In the genomic region with DNA sequence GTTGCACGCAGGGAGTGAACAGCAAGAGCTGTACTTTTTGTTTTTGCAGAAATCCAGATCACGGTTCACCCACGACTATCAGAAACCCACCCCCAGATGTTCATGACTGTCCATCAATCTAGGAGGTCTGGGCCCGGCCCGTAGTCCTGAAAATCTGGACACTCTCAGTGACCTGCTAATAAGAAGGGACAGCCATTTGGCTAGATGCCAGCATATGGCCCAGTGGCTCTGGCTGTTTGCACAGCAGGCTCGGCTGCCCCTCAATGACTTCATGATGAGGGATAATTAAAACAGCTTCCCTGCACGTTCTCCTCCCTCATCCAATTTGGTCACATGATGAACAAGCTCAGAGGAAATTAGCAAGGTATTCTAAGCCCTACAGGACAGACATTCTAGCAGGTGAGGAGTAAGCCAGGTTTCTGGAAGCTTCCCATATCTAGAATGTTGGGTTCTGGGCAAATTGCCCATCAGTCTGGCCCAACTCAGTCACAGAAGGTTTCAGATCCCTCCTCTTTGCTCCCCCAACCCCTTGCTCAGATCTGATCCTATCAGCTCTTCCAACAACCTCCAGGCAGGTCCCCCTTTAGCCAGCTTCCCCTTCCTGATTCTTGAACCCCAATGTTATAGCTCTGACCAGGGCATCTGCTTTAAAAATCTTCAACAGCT, we compare ENCODE assay signal across 16 cellular contexts.
DNase-seq lines count a peak whose midpoint lies in the region; ATAC-seq and TF ChIP-seq lines count a peak whose summit lies in the region.
"Had no signal": no experiment of that assay in that cellular context is flagged by ENCODE, and none has a peak within 500 bp of the region (broad histone marks: within the 10 kb centered on the region; RNA-seq: fewer than 3 reads in every experiment).

No MANE protein-coding gene starts in this region.

- H3K27ac Mint-ChIP-seq in natural killer cell = no peak overlapping the region
- no peak overlapping the region for H3K27ac Mint-ChIP-seq in activated CD4-positive, alpha-beta memory T cell treated with anti-CD3 and anti-CD28 coated beads, Interleukin-2, amount 10 ng/mL, durations not matched to agents 7 days and 5 days
- H3K27ac Mint-ChIP-seq: activated naive CD8-positive, alpha-beta T cell treated with anti-CD3 and anti-CD28 coated beads, Interleukin-2, amount 50 U/mL, for 24 hours; memory B cell; natural killer cell treated with Interleukin-12 subunit alpha and Interleukin-12 subunit beta and Interleukin-15 and Interleukin-18, amount 100 ng/mL, for 72 hours had no signal

- TF ChIP-seq CTCF in LNCaP clone FGC (IDR thresholded peaks at IDR 0.05; ENCODE audit: control insufficient read depth, extremely low read depth, insufficient read depth) (no peak), natural killer cell (IDR thresholded peaks at IDR 0.05) (no peak)

- H3K36me3 Mint-ChIP-seq in natural killer cell = no peaks in the 10 kb centered on the region
- H3K36me3 Mint-ChIP-seq in activated CD4-positive, alpha-beta memory T cell treated with anti-CD3 and anti-CD28 coated beads, Interleukin-2, amount 10 ng/mL, durations not matched to agents 7 days and 5 days (ENCODE audit: low read depth) = no peaks in the 10 kb centered on the region
- H3K36me3 Mint-ChIP-seq: memory B cell; natural killer cell treated with Interleukin-12 subunit alpha and Interleukin-12 subunit beta and Interleukin-15 and Interleukin-18, amount 100 ng/mL, for 72 hours had no signal

- H3K4me1 Mint-ChIP-seq in natural killer cell = peaks cover 0 to 4% of the 10 kb centered on the region in 2 donors
- H3K4me1 Mint-ChIP-seq in activated CD4-positive, alpha-beta memory T cell treated with anti-CD3 and anti-CD28 coated beads, Interleukin-2, amount 10 ng/mL, durations not matched to agents 7 days and 5 days = no peaks in the 10 kb centered on the region
- H3K4me1 Mint-ChIP-seq: activated naive CD8-positive, alpha-beta T cell treated with anti-CD3 and anti-CD28 coated beads, Interleukin-2, amount 50 U/mL, for 24 hours; memory B cell had no signal

- H3K4me3 ChIP-seq in LNCaP clone FGC (ENCODE audit: low read depth, low read length) = no peak overlapping the region
- H3K4me3 ChIP-seq: esophagus muscularis mucosa, GM12878, heart right ventricle had no signal

- no peak for ATAC-seq in activated CD4-positive, CD25-positive, alpha-beta regulatory T cell treated with anti-CD3 and anti-CD28 coated beads, Interleukin-2, amount 50 U/mL, for 24 hours
- no peak for ATAC-seq in natural killer cell
- ATAC-seq in HG03378 (IDR thresholded peaks at IDR 0.05; ENCODE audit: unreplicated experiment) = no peak
- ATAC-seq: activated naive CD8-positive, alpha-beta T cell treated with anti-CD3 and anti-CD28 coated beads, Interleukin-2, amount 50 U/mL, for 24 hours; GM12878; heart right ventricle; natural killer cell treated with Interleukin-12 subunit alpha and Interleukin-12 subunit beta and Interleukin-15 and Interleukin-18, amount 100 ng/mL, for 72 hours had no signal

- POLR2A ChIA-PET in activated CD4-positive, alpha-beta memory T cell treated with anti-CD3 and anti-CD28 coated beads, Interleukin-2, amount 10 ng/mL, durations not matched to agents 7 days and 5 days (lab: Charles Lee) = no interaction called here

- peaks cover 0 to 3% of the 10 kb centered on the region in 2 donors for H3K27me3 Mint-ChIP-seq in natural killer cell (ENCODE audit: low read depth in 2 of 2)
- H3K27me3 Mint-ChIP-seq in activated CD4-positive, alpha-beta memory T cell treated with anti-CD3 and anti-CD28 coated beads, Interleukin-2, amount 10 ng/mL, durations not matched to agents 7 days and 5 days = no peaks in the 10 kb centered on the region

- peaks cover 0 to 5% of the 10 kb centered on the region in 2 donors for H3K9me3 Mint-ChIP-seq in natural killer cell
- H3K9me3 Mint-ChIP-seq in activated CD4-positive, alpha-beta memory T cell treated with anti-CD3 and anti-CD28 coated beads, Interleukin-2, amount 10 ng/mL, durations not matched to agents 7 days and 5 days = no peaks in the 10 kb centered on the region

- CTCF ChIA-PET in activated CD4-positive, alpha-beta memory T cell treated with anti-CD3 and anti-CD28 coated beads, Interleukin-2, amount 10 ng/mL, durations not matched to agents 7 days and 5 days (lab: Charles Lee) = no interaction called here

- no peak overlapping the region for H3K4me3 Mint-ChIP-seq in natural killer cell
- no peak overlapping the region for H3K4me3 Mint-ChIP-seq in activated CD4-positive, alpha-beta memory T cell treated with anti-CD3 and anti-CD28 coated beads, Interleukin-2, amount 10 ng/mL, durations not matched to agents 7 days and 5 days
- H3K4me3 Mint-ChIP-seq: activated naive CD8-positive, alpha-beta T cell treated with anti-CD3 and anti-CD28 coated beads, Interleukin-2, amount 50 U/mL, for 24 hours; memory B cell; natural killer cell treated with Interleukin-12 subunit alpha and Interleukin-12 subunit beta and Interleukin-15 and Interleukin-18, amount 100 ng/mL, for 72 hours had no signal

- DNase-seq in LNCaP clone FGC (ENCODE audit: low read depth) (peak; percentile 39), NCI-H2081 (lab: John Stamatoyannopoulos, UW) (peak; percentile 26 to 78), NCI-H82 (lab: John Stamatoyannopoulos, UW) (peak; percentile 58), kidney glomerular epithelial cell (lab: John Stamatoyannopoulos, UW) (peak; percentile 2), natural killer cell (no peak)
- DNase-seq in activated CD4-positive, alpha-beta memory T cell treated with anti-CD3 and anti-CD28 coated beads, Interleukin-2, amount 10 ng/mL, durations not matched to agents 7 days and 5 days = no peak
- DNase-seq: activated naive CD8-positive, alpha-beta T cell treated with anti-CD3 and anti-CD28 coated beads, Interleukin-2, amount 50 U/mL, for 24 hours; heart right ventricle; MM.1S; SW 1271 had no signal

- intact Hi-C loops in natural killer cell (cut with micrococcal nuclease) = no loop called here

Comparison
In these comparisons a context has a peak if more than half of its experiments do, and no peak if none do; other contexts are left out.
1. DNase-seq: peak in LNCaP clone FGC (single experiment), NCI-H2081 (2 of 2), NCI-H82 (single experiment) and kidney glomerular epithelial cell (single experiment); none in natural killer cell (single experiment) and activated CD4-positive, alpha-beta memory T cell treated with anti-CD3 and anti-CD28 coated beads, Interleukin-2, amount 10 ng/mL, durations not matched to agents 7 days and 5 days (single experiment).